ENCODE assay signal across 8 cellular contexts in genomic region chr6:62775427-62776022, GRCh38.
A peak's percentile ranks its signal among the peaks of the same experiment; 100 is the strongest.
DNase-seq lines count a peak whose midpoint lies in the region; ATAC-seq, FAIRE-seq and TF ChIP-seq lines count a peak whose summit lies in the region.

No MANE protein-coding gene starts in this region.

- no peak overlapping the region for H3K27ac Mint-ChIP-seq in CD8-positive, alpha-beta T cell
- no peak overlapping the region for H3K27ac Mint-ChIP-seq in activated CD4-positive, alpha-beta T cell treated with anti-CD3 and anti-CD28 coated beads for 36 hours

- no peak overlapping the region for H2AFZ ChIP-seq in DND-41 (ENCODE audit: low read depth, low read length)

- H3K27ac ChIP-seq in DND-41 (ENCODE audit: low read length) = no peak overlapping the region
- no peak overlapping the region for H3K27ac ChIP-seq in CD8-positive, alpha-beta T cell (ENCODE audit: low read depth, low read length)

- H3K36me3 Mint-ChIP-seq in CD8-positive, alpha-beta T cell = no peaks in the 10 kb centered on the region
- H3K36me3 Mint-ChIP-seq in activated CD4-positive, alpha-beta T cell treated with anti-CD3 and anti-CD28 coated beads for 36 hours (ENCODE audit: low read depth) = no peaks in the 10 kb centered on the region

- H4K20me1 ChIP-seq in DND-41 (ENCODE audit: insufficient read depth, low read length) = no peaks in the 10 kb centered on the region

- H3K4me1 ChIP-seq in DND-41 (ENCODE audit: insufficient read depth, low read length) = no peaks in the 10 kb centered on the region
- no peaks in the 10 kb centered on the region for H3K4me1 ChIP-seq in CD8-positive, alpha-beta T cell (ENCODE audit: insufficient read depth, low read length)

- CTCF ChIA-PET in CD8-positive, alpha-beta T cell (lab: Charles Lee) = no interaction called here
- CTCF ChIA-PET in activated CD4-positive, alpha-beta T cell treated with anti-CD3 and anti-CD28 coated beads for 36 hours (lab: Charles Lee) = interaction anchor here (0.6 to 0.9 kb wide), 2 partner anchors 23 to 39 kb away, joined by 3 read pairs; no protein-coding TSS in a partner anchor

- H3K9me3 ChIP-seq in DND-41 (ENCODE audit: insufficient read depth, low read length, severe bottlenecking) = no peaks in the 10 kb centered on the region
- H3K9me3 ChIP-seq in CD8-positive, alpha-beta T cell (ENCODE audit: low read length) = no peaks in the 10 kb centered on the region

- peak; percentile 69 for FAIRE-seq in RCC 7860 (lab: Jason Lieb, UNC)

- POLR2A ChIA-PET in CD8-positive, alpha-beta T cell (lab: Charles Lee) = no interaction called here
- POLR2A ChIA-PET in activated CD4-positive, alpha-beta T cell treated with anti-CD3 and anti-CD28 coated beads for 36 hours (lab: Charles Lee) = no interaction called here

- no peaks in the 10 kb centered on the region for H3K36me3 ChIP-seq in DND-41 (ENCODE audit: insufficient read depth, low read length)
- no peaks in the 10 kb centered on the region for H3K36me3 ChIP-seq in CD8-positive, alpha-beta T cell (ENCODE audit: insufficient read depth, low read length)

- H3K27me3 ChIP-seq in DND-41 (ENCODE audit: insufficient read depth, low read length, poor library complexity) = no peaks in the 10 kb centered on the region
- no peaks in the 10 kb centered on the region for H3K27me3 ChIP-seq in CD8-positive, alpha-beta T cell (ENCODE audit: insufficient read depth, low read length)

- H3K4me2 ChIP-seq in DND-41 (ENCODE audit: insufficient read depth, low read length) = no peak overlapping the region

- no peak overlapping the region for H3K4me3 ChIP-seq in DND-41 (ENCODE audit: low read depth in 1 of 2, low read length in 2 of 2)
- H3K4me3 ChIP-seq in CD8-positive, alpha-beta T cell (ENCODE audit: low read depth, low read length) = no peak overlapping the region

- H3K27me3 Mint-ChIP-seq in CD8-positive, alpha-beta T cell (ENCODE audit: low read depth) = no peaks in the 10 kb centered on the region
- no peaks in the 10 kb centered on the region for H3K27me3 Mint-ChIP-seq in activated CD4-positive, alpha-beta T cell treated with anti-CD3 and anti-CD28 coated beads for 36 hours

- peak; percentile 55 for TF ChIP-seq CTCF in DND-41 (IDR thresholded peaks at IDR 0.05; ENCODE audit: borderline replicate concordance, extremely low read depth, low read length, poor library complexity, severe bottlenecking)
- no peak for TF ChIP-seq CTCF in CD8-positive, alpha-beta T cell (IDR thresholded peaks at IDR 0.05)

- DNase-seq in DND-41 = no peak
- peak; percentile 7 for DNase-seq in RCC 7860 (ENCODE audit: low spot score)
- peak; percentile 10 for DNase-seq in kidney glomerular epithelial cell (lab: John Stamatoyannopoulos, UW)
- no peak for DNase-seq in CD8-positive, alpha-beta T cell
- no peak for DNase-seq in T-helper 9 cell
- no peak for DNase-seq in NK-92 treated with Interleukin-12 subunit alpha and Interleukin-12 subunit beta, amount 100 ng/mL, for 24 hours (lab: John Stamatoyannopoulos, UW)
- no peak for DNase-seq in activated CD4-positive, alpha-beta T cell treated with anti-CD3 and anti-CD28 coated beads for 36 hours

- intact Hi-C loops in CD8-positive, alpha-beta T cell (cut with DNase I, micrococcal nuclease) = no loop called here
- intact Hi-C loops in activated CD4-positive, alpha-beta T cell treated with anti-CD3 and anti-CD28 coated beads for 36 hours (cut with DNase I, micrococcal nuclease) = no loop called here

- H3K9me3 Mint-ChIP-seq in CD8-positive, alpha-beta T cell = no peaks in the 10 kb centered on the region
- H3K9me3 Mint-ChIP-seq in activated CD4-positive, alpha-beta T cell treated with anti-CD3 and anti-CD28 coated beads for 36 hours (ENCODE audit: low read depth) = peaks cover 5% of the 10 kb centered on the region

- no peaks in the 10 kb centered on the region for H3K4me1 Mint-ChIP-seq in CD8-positive, alpha-beta T cell (ENCODE audit: low read depth)
- no peaks in the 10 kb centered on the region for H3K4me1 Mint-ChIP-seq in activated CD4-positive, alpha-beta T cell treated with anti-CD3 and anti-CD28 coated beads for 36 hours

- no peak overlapping the region for H3K4me3 Mint-ChIP-seq in CD8-positive, alpha-beta T cell
- no peak overlapping the region for H3K4me3 Mint-ChIP-seq in activated CD4-positive, alpha-beta T cell treated with anti-CD3 and anti-CD28 coated beads for 36 hours

- H3K9ac ChIP-seq in DND-41 (ENCODE audit: low read depth, low read length) = no peak overlapping the region

- H3K79me2 ChIP-seq in DND-41 (ENCODE audit: insufficient read depth, low read length) = no peaks in the 10 kb centered on the region

- ATAC-seq in DND-41 (ENCODE audit: insufficient read depth, low read depth) (no peak), HG02678 (IDR thresholded peaks at IDR 0.05; ENCODE audit: unreplicated experiment) (peak; percentile 65)
- no peak for ATAC-seq in CD8-positive, alpha-beta T cell
- ATAC-seq in activated CD4-positive, alpha-beta T cell treated with anti-CD3 and anti-CD28 coated beads for 36 hours = no peak

Comparison
In these comparisons a context has a peak if more than half of its experiments do, and no peak if none do; other contexts are left out.
1. DNase-seq: peak in RCC 7860 (single experiment) and kidney glomerular epithelial cell (single experiment); none in DND-41 (single experiment), CD8-positive, alpha-beta T cell (0 of 7), T-helper 9 cell (single experiment), NK-92 treated with Interleukin-12 subunit alpha and Interleukin-12 subunit beta, amount 100 ng/mL, for 24 hours (single experiment) and activated CD4-positive, alpha-beta T cell treated with anti-CD3 and anti-CD28 coated beads for 36 hours (single experiment).